Comparison of ENCODE assay signal across 29 cellular contexts in genomic region chr1:169648187-169648586, GRCh38. TPM values are rescaled to one million over a fixed set of nuclear protein-coding genes. Genes with fewer than 3 reads are reported as not detected.
DNase-seq lines count a peak whose midpoint lies in the region; ATAC-seq and TF ChIP-seq lines count a peak whose summit lies in the region.
"Had no signal": no experiment of that assay in that cellular context is flagged by ENCODE, and none has a peak within 500 bp of the region (broad histone marks: within the 10 kb centered on the region; RNA-seq: fewer than 3 reads in every experiment).

No MANE protein-coding gene starts in this region.

- no peak overlapping the region for H3K4me3 Mint-ChIP-seq in activated CD8-positive, alpha-beta T cell treated with anti-CD3 and anti-CD28 coated beads for 36 hours
- H3K4me3 Mint-ChIP-seq in activated CD8-positive, alpha-beta T cell treated with anti-CD3 and anti-CD28 coated beads, Interleukin-2, amount 10 ng/mL, durations not matched to agents 7 days and 5 days = no peak overlapping the region
- H3K4me3 Mint-ChIP-seq in CD8-positive, alpha-beta memory T cell = peak overlapping the region in 2 of 7 donors; percentile 1 to 12
- no peak overlapping the region for H3K4me3 Mint-ChIP-seq in activated T-helper 2 cell treated with anti-CD3 and anti-CD28 coated beads, Interferon-gamma antibody, Interleukin-2, Interleukin-4, amounts not matched to agents 10 μg/mL and 5 μg/mL and 100 μg/mL, durations not matched to agents 14 hours and 24 hours and 36 hours (ENCODE audit: low read depth)
- H3K4me3 Mint-ChIP-seq in HFFc6 = no peak overlapping the region
- H3K4me3 Mint-ChIP-seq: endodermal cell had no signal

- no peaks in the 10 kb centered on the region for H3K27me3 Mint-ChIP-seq in activated CD8-positive, alpha-beta T cell treated with anti-CD3 and anti-CD28 coated beads for 36 hours
- no peaks in the 10 kb centered on the region for H3K27me3 Mint-ChIP-seq in activated CD8-positive, alpha-beta T cell treated with anti-CD3 and anti-CD28 coated beads, Interleukin-2, amount 10 ng/mL, durations not matched to agents 7 days and 5 days (ENCODE audit: low read depth)
- H3K27me3 Mint-ChIP-seq in CD8-positive, alpha-beta memory T cell = no peaks in the 10 kb centered on the region
- no peaks in the 10 kb centered on the region for H3K27me3 Mint-ChIP-seq in activated T-helper 2 cell treated with anti-CD3 and anti-CD28 coated beads, Interferon-gamma antibody, Interleukin-2, Interleukin-4, amounts not matched to agents 10 μg/mL and 5 μg/mL and 100 μg/mL, durations not matched to agents 14 hours and 24 hours and 36 hours (ENCODE audit: low read depth)
- H3K27me3 Mint-ChIP-seq in HFFc6 (ENCODE audit: insufficient read depth) = peaks cover 2% of the 10 kb centered on the region; the same call in 1 of the 2 replicates

- H3K27ac Mint-ChIP-seq in activated CD8-positive, alpha-beta T cell treated with anti-CD3 and anti-CD28 coated beads for 36 hours = peak overlapping the region; percentile 58
- no peak overlapping the region for H3K27ac Mint-ChIP-seq in activated CD8-positive, alpha-beta T cell treated with anti-CD3 and anti-CD28 coated beads, Interleukin-2, amount 10 ng/mL, durations not matched to agents 7 days and 5 days
- H3K27ac Mint-ChIP-seq in CD8-positive, alpha-beta memory T cell = peak overlapping the region in 6 of 8 donors; percentile 33 to 84 (median 58)
- H3K27ac Mint-ChIP-seq in activated T-helper 2 cell treated with anti-CD3 and anti-CD28 coated beads, Interferon-gamma antibody, Interleukin-2, Interleukin-4, amounts not matched to agents 10 μg/mL and 5 μg/mL and 100 μg/mL, durations not matched to agents 14 hours and 24 hours and 36 hours = peak overlapping the region; percentile 12
- H3K27ac Mint-ChIP-seq in HFFc6 = no peak overlapping the region

- H3K4me3 ChIP-seq in CD8-positive, alpha-beta memory T cell (ENCODE audit: low read length) = no peak overlapping the region
- no peak overlapping the region for H3K4me3 ChIP-seq in neutrophil (ENCODE audit: low read depth in 1 of 2, low read length in 1 of 2)
- H3K4me3 ChIP-seq: adrenal gland, body of pancreas, Peyer's patch, smooth muscle cell, thyroid gland, uterus had no signal

- ATAC-seq in activated CD8-positive, alpha-beta T cell treated with anti-CD3 and anti-CD28 coated beads for 36 hours = no peak
- no peak for ATAC-seq in activated CD8-positive, alpha-beta T cell treated with anti-CD3 and anti-CD28 coated beads, Interleukin-2, amount 10 ng/mL, durations not matched to agents 7 days and 5 days
- ATAC-seq: body of pancreas, esophagus mucosa, left lobe of liver, right cardiac atrium had no signal

- CTCF ChIA-PET in activated CD8-positive, alpha-beta T cell treated with anti-CD3 and anti-CD28 coated beads for 36 hours (lab: Charles Lee) = interaction anchor here (1.1 kb wide), 1 partner anchor 28 kb away, joined by 3 read pairs; no protein-coding TSS in a partner anchor
- CTCF ChIA-PET in activated CD8-positive, alpha-beta T cell treated with anti-CD3 and anti-CD28 coated beads, Interleukin-2, amount 10 ng/mL, durations not matched to agents 7 days and 5 days (lab: Charles Lee) = interaction anchor here (0.6 to 1.0 kb wide), 2 partner anchors 21 to 45 kb away, joined by 3 read pairs; no protein-coding TSS in a partner anchor
- CTCF ChIA-PET in CD8-positive, alpha-beta memory T cell (lab: Charles Lee) = interaction anchor here (1.1 kb wide), 1 partner anchor 47 kb away, joined by 4 read pairs; no protein-coding TSS in a partner anchor

- TF ChIP-seq CTCF in activated CD8-positive, alpha-beta T cell treated with anti-CD3 and anti-CD28 coated beads for 36 hours (IDR thresholded peaks at IDR 0.05) = no peak
- no peak for TF ChIP-seq CTCF in neutrophil (IDR thresholded peaks at IDR 0.05)
- TF ChIP-seq CTCF in HFFc6 (IDR thresholded peaks at IDR 0.05) = no peak

- no peaks in the 10 kb centered on the region for H3K9me3 ChIP-seq in CD8-positive, alpha-beta memory T cell (ENCODE audit: low read length)
- no peaks in the 10 kb centered on the region for H3K9me3 ChIP-seq in neutrophil
- H3K9me3 ChIP-seq: adrenal gland, body of pancreas, Peyer's patch, thyroid gland, uterus had no signal

- H3K27ac ChIP-seq in CD8-positive, alpha-beta memory T cell (ENCODE audit: low read depth, low read length) = no peak overlapping the region
- H3K27ac ChIP-seq in neutrophil = peak overlapping the region; percentile 50
- H3K27ac ChIP-seq: adrenal gland, body of pancreas, Peyer's patch, thyroid gland, uterus had no signal

- no peak for DNase-seq in activated CD8-positive, alpha-beta T cell treated with anti-CD3 and anti-CD28 coated beads for 36 hours
- DNase-seq in activated CD8-positive, alpha-beta T cell treated with anti-CD3 and anti-CD28 coated beads, Interleukin-2, amount 10 ng/mL, durations not matched to agents 7 days and 5 days = no peak
- DNase-seq in CD8-positive, alpha-beta memory T cell = no peak
- no peak for DNase-seq in activated T-helper 2 cell treated with anti-CD3 and anti-CD28 coated beads, Interferon-gamma antibody, Interleukin-2, Interleukin-4, amounts not matched to agents 10 μg/mL and 5 μg/mL and 100 μg/mL, durations not matched to agents 14 hours and 24 hours and 36 hours (ENCODE audit: low spot score)
- DNase-seq in HFFc6 (no peak), nucleus accumbens (lab: John Stamatoyannopoulos, UW) (no peak)
- DNase-seq in activated CD8-positive, alpha-beta memory T cell treated with anti-CD3 and anti-CD28 coated beads, Interleukin-2, amount 50 U/mL, for 48 hours = no peak
- DNase-seq: adrenal gland, body of pancreas, cerebellar nuclear complex, dermis blood vessel endothelial cell, endodermal cell, glutamatergic neuron, H7, NCI-H1048, NCI-H187, NCI-H446 treated with DMSO at 0.1 percent for 48 hours, NCI-H774, Peyer's patch, right cardiac atrium, SHP77, thyroid gland, uterus had no signal

- H3K4me1 ChIP-seq in CD8-positive, alpha-beta memory T cell (ENCODE audit: insufficient read depth, low read length) = peaks cover 25% of the 10 kb centered on the region
- H3K4me1 ChIP-seq in neutrophil (ENCODE audit: control insufficient read depth in 1 of 2, insufficient read depth in 1 of 2, low read depth in 1 of 2, low read length in 1 of 2) = peaks cover 7 to 8% of the 10 kb centered on the region in 2 experiments
- H3K4me1 ChIP-seq: adrenal gland, body of pancreas, Peyer's patch, thyroid gland, uterus had no signal

- H3K36me3 ChIP-seq in CD8-positive, alpha-beta memory T cell (ENCODE audit: insufficient read depth, low read length) = no peaks in the 10 kb centered on the region
- no peaks in the 10 kb centered on the region for H3K36me3 ChIP-seq in neutrophil
- H3K36me3 ChIP-seq: adrenal gland, Peyer's patch, thyroid gland, uterus had no signal

- H3K27me3 ChIP-seq in CD8-positive, alpha-beta memory T cell (ENCODE audit: insufficient read depth, low read length, poor library complexity, severe bottlenecking) = no peaks in the 10 kb centered on the region
- no peaks in the 10 kb centered on the region for H3K27me3 ChIP-seq in neutrophil
- H3K27me3 ChIP-seq: adrenal gland, body of pancreas, Peyer's patch, thyroid gland, uterus had no signal

- H3K4me1 Mint-ChIP-seq in activated CD8-positive, alpha-beta T cell treated with anti-CD3 and anti-CD28 coated beads for 36 hours (ENCODE audit: low read depth) = peaks cover 31% of the 10 kb centered on the region
- H3K4me1 Mint-ChIP-seq in activated CD8-positive, alpha-beta T cell treated with anti-CD3 and anti-CD28 coated beads, Interleukin-2, amount 10 ng/mL, durations not matched to agents 7 days and 5 days (ENCODE audit: low read depth) = peaks cover 21% of the 10 kb centered on the region
- peaks cover 37 to 46% (median 39%) of the 10 kb centered on the region in 3 donors for H3K4me1 Mint-ChIP-seq in CD8-positive, alpha-beta memory T cell
- H3K4me1 Mint-ChIP-seq in activated T-helper 2 cell treated with anti-CD3 and anti-CD28 coated beads, Interferon-gamma antibody, Interleukin-2, Interleukin-4, amounts not matched to agents 10 μg/mL and 5 μg/mL and 100 μg/mL, durations not matched to agents 14 hours and 24 hours and 36 hours (ENCODE audit: low read depth) = peaks cover 28% of the 10 kb centered on the region
- H3K4me1 Mint-ChIP-seq in HFFc6 (ENCODE audit: low read depth) = no peaks in the 10 kb centered on the region

- intact Hi-C loops in activated CD8-positive, alpha-beta T cell treated with anti-CD3 and anti-CD28 coated beads for 36 hours (cut with micrococcal nuclease) = no loop called here
- intact Hi-C loops in activated T-helper 2 cell treated with anti-CD3 and anti-CD28 coated beads, Interferon-gamma antibody, Interleukin-2, Interleukin-4, amounts not matched to agents 10 μg/mL and 5 μg/mL and 100 μg/mL, durations not matched to agents 14 hours and 24 hours and 36 hours (cut with micrococcal nuclease) = no loop called here

- peaks cover 7% of the 10 kb centered on the region for H3K9me3 Mint-ChIP-seq in activated CD8-positive, alpha-beta T cell treated with anti-CD3 and anti-CD28 coated beads for 36 hours
- peaks cover 6% of the 10 kb centered on the region for H3K9me3 Mint-ChIP-seq in activated CD8-positive, alpha-beta T cell treated with anti-CD3 and anti-CD28 coated beads, Interleukin-2, amount 10 ng/mL, durations not matched to agents 7 days and 5 days (ENCODE audit: insufficient read depth)
- no peaks in the 10 kb centered on the region for H3K9me3 Mint-ChIP-seq in CD8-positive, alpha-beta memory T cell
- H3K9me3 Mint-ChIP-seq in activated T-helper 2 cell treated with anti-CD3 and anti-CD28 coated beads, Interferon-gamma antibody, Interleukin-2, Interleukin-4, amounts not matched to agents 10 μg/mL and 5 μg/mL and 100 μg/mL, durations not matched to agents 14 hours and 24 hours and 36 hours = peaks cover 18% of the 10 kb centered on the region
- H3K9me3 Mint-ChIP-seq in HFFc6 = no peaks in the 10 kb centered on the region
- H3K9me3 Mint-ChIP-seq: endodermal cell had no signal

- peaks cover 4% of the 10 kb centered on the region for H3K36me3 Mint-ChIP-seq in activated CD8-positive, alpha-beta T cell treated with anti-CD3 and anti-CD28 coated beads for 36 hours (ENCODE audit: low read depth)
- H3K36me3 Mint-ChIP-seq in activated CD8-positive, alpha-beta T cell treated with anti-CD3 and anti-CD28 coated beads, Interleukin-2, amount 10 ng/mL, durations not matched to agents 7 days and 5 days (ENCODE audit: low read depth) = peaks cover 5% of the 10 kb centered on the region
- peaks cover 0 to 1% (median 0%) of the 10 kb centered on the region in 3 donors for H3K36me3 Mint-ChIP-seq in CD8-positive, alpha-beta memory T cell
- H3K36me3 Mint-ChIP-seq in activated T-helper 2 cell treated with anti-CD3 and anti-CD28 coated beads, Interferon-gamma antibody, Interleukin-2, Interleukin-4, amounts not matched to agents 10 μg/mL and 5 μg/mL and 100 μg/mL, durations not matched to agents 14 hours and 24 hours and 36 hours (ENCODE audit: low read depth) = peaks cover 13% of the 10 kb centered on the region
- no peaks in the 10 kb centered on the region for H3K36me3 Mint-ChIP-seq in HFFc6 (ENCODE audit: low read depth)

- POLR2A ChIA-PET in activated CD8-positive, alpha-beta T cell treated with anti-CD3 and anti-CD28 coated beads for 36 hours (lab: Charles Lee) = interaction anchor here (1.9 kb wide), 1 partner anchor 25 kb away, joined by 5 read pairs; no protein-coding TSS in a partner anchor
- POLR2A ChIA-PET in activated CD8-positive, alpha-beta T cell treated with anti-CD3 and anti-CD28 coated beads, Interleukin-2, amount 10 ng/mL, durations not matched to agents 7 days and 5 days (lab: Charles Lee) = no interaction called here
- POLR2A ChIA-PET in CD8-positive, alpha-beta memory T cell (lab: Charles Lee) = no interaction called here

RNA-seq across cellular contexts. Expression of gene SELP, which starts 18.3 kb away (rescaled TPM):
- under 1 TPM; 0.50 to 0.81 TPM for total RNA-seq in activated CD8-positive, alpha-beta T cell treated with anti-CD3 and anti-CD28 coated beads for 36 hours
- total RNA-seq in activated CD8-positive, alpha-beta T cell treated with anti-CD3 and anti-CD28 coated beads, Interleukin-2, amount 10 ng/mL, durations not matched to agents 7 days and 5 days = under 1 TPM in 1 of 2 experiments, not detected in 1; 0.13 TPM
- total RNA-seq in CD8-positive, alpha-beta memory T cell = under 1 TPM; 0.31 to 0.75 TPM
- polyA plus RNA-seq in CD8-positive, alpha-beta memory T cell = 2.7 TPM
- total RNA-seq in activated T-helper 2 cell treated with anti-CD3 and anti-CD28 coated beads, Interferon-gamma antibody, Interleukin-2, Interleukin-4, amounts not matched to agents 10 μg/mL and 5 μg/mL and 100 μg/mL, durations not matched to agents 14 hours and 24 hours and 36 hours = 0.16 and 0.25 TPM in 2 replicates
- not detected for total RNA-seq in HFFc6 (2021; fragmentation: NEBNext Ultra II Directional; extraction: Animal tissue kit (Norgen Biotek cat#: 25700))
- total RNA-seq: endodermal cell, fibroblast of villous mesenchyme, H7, HT-29, smooth muscle cell had no signal
- polyA plus RNA-seq: smooth muscle cell had no signal

Comparison
In these comparisons a context has a peak if more than half of its experiments do, and no peak if none do; other contexts are left out.
1. H3K27ac Mint-ChIP-seq: peak in activated CD8-positive, alpha-beta T cell treated with anti-CD3 and anti-CD28 coated beads for 36 hours (single experiment), CD8-positive, alpha-beta memory T cell (6 of 8) and activated T-helper 2 cell treated with anti-CD3 and anti-CD28 coated beads, Interferon-gamma antibody, Interleukin-2, Interleukin-4, amounts not matched to agents 10 μg/mL and 5 μg/mL and 100 μg/mL, durations not matched to agents 14 hours and 24 hours and 36 hours (single experiment); none in activated CD8-positive, alpha-beta T cell treated with anti-CD3 and anti-CD28 coated beads, Interleukin-2, amount 10 ng/mL, durations not matched to agents 7 days and 5 days (single experiment) and HFFc6 (single experiment).